Comparison of ENCODE assay signal across 1 cellular context in the genomic region with DNA sequence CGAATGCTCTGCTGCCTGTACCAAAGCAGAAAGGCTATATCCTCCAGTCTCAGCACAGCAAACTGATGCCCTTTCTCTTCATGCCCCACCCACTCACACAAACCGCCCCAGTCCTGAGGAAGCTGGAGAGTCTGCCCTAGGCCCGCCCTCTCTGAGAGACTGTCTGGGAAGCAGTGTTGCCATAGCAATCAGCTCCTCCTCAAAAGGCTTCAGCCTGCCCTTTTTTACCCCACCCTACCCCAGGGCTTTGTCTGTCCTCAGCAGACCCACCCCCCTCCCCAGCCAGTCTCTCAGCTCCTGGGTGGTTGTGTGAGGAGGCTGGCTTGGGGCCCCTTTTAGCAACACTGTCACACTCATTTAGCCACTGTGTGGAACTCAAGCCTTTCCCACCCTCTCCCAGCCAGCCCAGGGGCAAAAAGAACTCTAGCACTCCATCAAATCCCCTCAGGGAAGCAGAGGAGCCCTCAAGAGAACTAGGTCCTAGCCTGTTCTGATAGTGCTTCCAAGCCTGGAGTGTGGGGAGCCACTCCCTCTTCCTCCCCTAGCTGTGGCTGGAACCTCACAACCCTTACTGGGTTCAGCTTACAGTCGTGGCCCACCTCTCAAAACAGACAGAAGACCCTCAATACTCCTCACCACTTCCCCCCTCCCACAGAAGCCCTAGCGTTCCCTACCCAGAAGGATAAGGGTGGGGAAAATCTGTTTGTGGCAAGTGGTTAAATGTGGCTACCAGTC.
TF ChIP-seq lines count a peak whose summit lies in the region.

No MANE protein-coding gene starts in this region.

TF ChIP-seq in H1, 55 proteins besides CTCF, POLR2A, EP300 and RAD21:
- no peak for TF ChIP-seq GTF2F1 (IDR thresholded peaks at IDR 0.05; ENCODE audit: borderline replicate concordance, low read depth, low read length)
- peak; percentile 37; the same call in 1 of the 2 replicates for TF ChIP-seq SP1 (IDR thresholded peaks at IDR 0.05; ENCODE audit: low read depth, low read length)
- TF ChIP-seq SIN3A (conservative IDR thresholded peaks at IDR 0.05 in 1 of 2, IDR thresholded peaks at IDR 0.05 in 1 of 2; ENCODE audit: low read depth in 1 of 2, low read length in 2 of 2), result 0 out of 4 replicates have a peak, but pooled peaks of 1 of the 2 experiments have one; percentile 53
- TF ChIP-seq TEAD4 (IDR thresholded peaks at IDR 0.05; ENCODE audit: low read depth, low read length), result no peak
- TF ChIP-seq TAF1 (IDR thresholded peaks at IDR 0.05; ENCODE audit: low read depth, low read length), result peak; percentile 72; the same call in 1 of the 2 replicates
